8 cellular contexts compared by ENCODE assay signal in genomic region chr5:71446540-71447216, GRCh38. TPM values are rescaled to one million over a fixed set of nuclear protein-coding genes. Genes with fewer than 3 reads are reported as not detected.
A peak's percentile ranks its signal among the peaks of the same experiment; 100 is the strongest.
DNase-seq lines count a peak whose midpoint lies in the region; ATAC-seq and TF ChIP-seq lines count a peak whose summit lies in the region.
"Not testable (repeated sequence)": the region's sequence is repeated elsewhere in the genome, so short reads cannot be mapped to it uniquely, and the experiment has no call there.

No MANE protein-coding gene starts in this region.

- peak overlapping the region; percentile 6 for H3K4me3 Mint-ChIP-seq in activated CD8-positive, alpha-beta memory T cell treated with anti-CD3 and anti-CD28 coated beads, Interleukin-2, amount 10 ng/mL, durations not matched to agents 7 days and 5 days
- peak overlapping the region; percentile 75 for H3K4me3 Mint-ChIP-seq in neural progenitor cell

- peaks cover 10% of the 10 kb centered on the region for H3K4me1 Mint-ChIP-seq in activated CD8-positive, alpha-beta memory T cell treated with anti-CD3 and anti-CD28 coated beads, Interleukin-2, amount 10 ng/mL, durations not matched to agents 7 days and 5 days
- H3K4me1 Mint-ChIP-seq in neural progenitor cell: not testable (repeated sequence)

- H3K27me3 ChIP-seq in HUES48 (ENCODE audit: control insufficient read depth, insufficient read depth, low read length) (peaks cover 22% of the 10 kb centered on the region), neural progenitor cell (peaks cover 61% of the 10 kb centered on the region)
- H3K27me3 ChIP-seq in OCI-LY1 (ENCODE audit: insufficient read depth, low read length); cardiac muscle cell: not testable (repeated sequence)

- H3K27me3 Mint-ChIP-seq in activated CD8-positive, alpha-beta memory T cell treated with anti-CD3 and anti-CD28 coated beads, Interleukin-2, amount 10 ng/mL, durations not matched to agents 7 days and 5 days: peaks cover 39% of the 10 kb centered on the region
- not testable (repeated sequence) for H3K27me3 Mint-ChIP-seq in neural progenitor cell (ENCODE audit: insufficient read depth, low read depth)

- 0 out of 2 replicates have a peak overlapping the region, but pooled peaks have one; percentile 75 for H2AFZ ChIP-seq in OCI-LY1 (ENCODE audit: low read length)
- H2AFZ ChIP-seq in neural progenitor cell (replicated peaks): not testable (repeated sequence)

- H3K79me2 ChIP-seq in OCI-LY1 (ENCODE audit: insufficient read depth, low read length); neural progenitor cell (ENCODE audit: low read depth): not testable (repeated sequence)

- not testable (repeated sequence) for H3K9me2 ChIP-seq in OCI-LY1 (ENCODE audit: low read depth, low read length)

- POLR2A ChIA-PET in HEK293 (lab: Yijun Ruan, JAX): not testable (repeated sequence)

- H3K36me3 Mint-ChIP-seq in activated CD8-positive, alpha-beta memory T cell treated with anti-CD3 and anti-CD28 coated beads, Interleukin-2, amount 10 ng/mL, durations not matched to agents 7 days and 5 days; neural progenitor cell: not testable (repeated sequence)

- CTCF ChIA-PET in HEK293 (lab: Yijun Ruan, JAX): interaction anchor here (1.5 kb wide), 1 partner anchor 311 kb away, joined by 4 read pairs; no protein-coding TSS in a partner anchor
- CTCF ChIA-PET in activated CD8-positive, alpha-beta memory T cell treated with anti-CD3 and anti-CD28 coated beads, Interleukin-2, amount 10 ng/mL, durations not matched to agents 7 days and 5 days (lab: Charles Lee): not testable (repeated sequence)

- H3K4me2 ChIP-seq in OCI-LY1 (ENCODE audit: low read length) (peak overlapping the region; percentile 72), neural progenitor cell (peak overlapping the region; percentile 73)

- peak; percentile 26 for ATAC-seq in GM18517 (IDR thresholded peaks at IDR 0.05; ENCODE audit: unreplicated experiment)
- not testable (repeated sequence) for ATAC-seq in activated CD8-positive, alpha-beta memory T cell treated with anti-CD3 and anti-CD28 coated beads, Interleukin-2, amount 10 ng/mL, durations not matched to agents 7 days and 5 days

- TF ChIP-seq CTCF in 22Rv1 (IDR thresholded peaks at IDR 0.05); HEK293 (tag by site-specific recombination; IDR thresholded peaks at IDR 0.05); OCI-LY1 (IDR thresholded peaks at IDR 0.05; ENCODE audit: low read length); cardiac muscle cell (IDR thresholded peaks at IDR 0.05; ENCODE audit: low read depth, low read length); neural progenitor cell (IDR thresholded peaks at IDR 0.05): not testable (repeated sequence)

- H3K9me3 Mint-ChIP-seq in activated CD8-positive, alpha-beta memory T cell treated with anti-CD3 and anti-CD28 coated beads, Interleukin-2, amount 10 ng/mL, durations not matched to agents 7 days and 5 days (ENCODE audit: low read depth); neural progenitor cell: not testable (repeated sequence)

- H4K20me1 ChIP-seq in OCI-LY1 (ENCODE audit: insufficient read depth, low read length); neural progenitor cell (ENCODE audit: low read depth): not testable (repeated sequence)

- H3K4me3 ChIP-seq in HEK293 (ENCODE audit: low read depth, low read length): not testable (repeated sequence)
- 0 out of 2 replicates have a peak overlapping the region, but pooled peaks have one; percentile 39 for H3K4me3 ChIP-seq in HUES48 (ENCODE audit: low read depth, low read length)
- H3K4me3 ChIP-seq in OCI-LY1 (ENCODE audit: low read depth, low read length, poor library complexity, severe bottlenecking): peak overlapping the region; percentile 49
- H3K4me3 ChIP-seq in cardiac muscle cell: peak overlapping the region; percentile 31
- H3K4me3 ChIP-seq in neural progenitor cell: peak overlapping the region; percentile 38

- not testable (repeated sequence) for H3K9ac ChIP-seq in HUES48 (ENCODE audit: low read depth, low read length); OCI-LY1 (ENCODE audit: low read length); neural progenitor cell

- not testable (repeated sequence) for H3F3A ChIP-seq in OCI-LY1 (ENCODE audit: insufficient read depth, low read length); neural progenitor cell (ENCODE audit: low read depth)

- not testable (repeated sequence) for DNase-seq in activated CD8-positive, alpha-beta memory T cell treated with anti-CD3 and anti-CD28 coated beads, Interleukin-2, amount 10 ng/mL, durations not matched to agents 7 days and 5 days; cardiac muscle cell (ENCODE audit: low read depth in 1 of 2, low spot score in 1 of 2); neural progenitor cell (ENCODE audit: low spot score)

- H3K9me3 ChIP-seq in HEK293 (ENCODE audit: control insufficient read depth, insufficient read depth, low read depth, low read length); HUES48 (ENCODE audit: control insufficient read depth, insufficient read depth, low read length); OCI-LY1 (ENCODE audit: low read length); cardiac muscle cell (ENCODE audit: low read depth); neural progenitor cell (ENCODE audit: low read depth): not testable (repeated sequence)

- H3K27ac Mint-ChIP-seq in activated CD8-positive, alpha-beta memory T cell treated with anti-CD3 and anti-CD28 coated beads, Interleukin-2, amount 10 ng/mL, durations not matched to agents 7 days and 5 days; neural progenitor cell: not testable (repeated sequence)

- not testable (repeated sequence) for H3K4me1 ChIP-seq in HEK293 (ENCODE audit: control insufficient read depth, insufficient read depth, low read length); HUES48 (ENCODE audit: control insufficient read depth, insufficient read depth, low read length); OCI-LY1 (ENCODE audit: insufficient read depth, low read length, severe bottlenecking); cardiac muscle cell (ENCODE audit: low read depth); neural progenitor cell

- peak overlapping the region; percentile 76 for H3K27ac ChIP-seq in 22Rv1
- not testable (repeated sequence) for H3K27ac ChIP-seq in HEK293 (ENCODE audit: extremely low read depth, low read depth, low read length); HUES48 (ENCODE audit: low read depth, low read length); OCI-LY1 (ENCODE audit: low read depth, low read length, poor library complexity, severe bottlenecking); cardiac muscle cell; neural progenitor cell

- not testable (repeated sequence) for H3K36me3 ChIP-seq in HEK293 (ENCODE audit: control insufficient read depth in 2 of 2, insufficient read depth in 1 of 2, low read length in 2 of 2); HUES48 (ENCODE audit: control insufficient read depth, insufficient read depth, low read length); OCI-LY1 (ENCODE audit: insufficient read depth, low read length); cardiac muscle cell; neural progenitor cell

TF ChIP-seq in HEK293, 187 proteins besides CTCF, POLR2A, EP300 and RAD21:
- TF ChIP-seq EGR2 (tag by site-specific recombination; IDR thresholded peaks at IDR 0.05; ENCODE audit: low read depth) (peak; percentile 50), ZNF335 (tag by site-specific recombination; conservative IDR thresholded peaks at IDR 0.05) (peak; percentile 3; the same call in 1 of the 2 replicates), ZFHX2 (tag by site-specific recombination; conservative IDR thresholded peaks at IDR 0.05) (peak; percentile 52), PRDM1 (tag by site-specific recombination; IDR thresholded peaks at IDR 0.05) (peak; percentile 42; the same call in 1 of the 2 replicates), ZSCAN4 (tag by site-specific recombination; IDR thresholded peaks at IDR 0.05) (peak; percentile 25; the same call in 1 of the 2 replicates)

RNA-seq across cellular contexts. Expression of gene BDP1, which starts 8.8 kb away (rescaled TPM):
- total RNA-seq in activated CD8-positive, alpha-beta memory T cell treated with anti-CD3 and anti-CD28 coated beads, Interleukin-2, amount 10 ng/mL, durations not matched to agents 7 days and 5 days: 10 to 100 TPM; 36.0 to 37.9 TPM
- total RNA-seq in cardiac muscle cell (14.4 and 24.5 TPM in 2 replicates), neural progenitor cell (ENCODE audit: low replicate concordance) (23.2 and 36.2 TPM in 2 replicates)
- 18.0 and 18.4 TPM in 2 replicates for polyA plus RNA-seq in cardiac muscle cell
